In genomic region chr5:179393078-179393477, GRCh38 we compare ENCODE assay signal across 1 cellular context.
A peak's percentile ranks its signal among the peaks of the same experiment; 100 is the strongest.
TF ChIP-seq lines count a peak whose summit lies in the region.

No MANE protein-coding gene starts in this region.

TF ChIP-seq in K562, 482 proteins besides CTCF, POLR2A, EP300 and RAD21 (continued from another document):
- no peak for TF ChIP-seq THRA (IDR thresholded peaks at IDR 0.05)
- TF ChIP-seq EGR1 (conservative IDR thresholded peaks at IDR 0.05) = no peak
- TF ChIP-seq TAF7 (tag; IDR thresholded peaks at IDR 0.05) = no peak
- TF ChIP-seq, protein P1, sequence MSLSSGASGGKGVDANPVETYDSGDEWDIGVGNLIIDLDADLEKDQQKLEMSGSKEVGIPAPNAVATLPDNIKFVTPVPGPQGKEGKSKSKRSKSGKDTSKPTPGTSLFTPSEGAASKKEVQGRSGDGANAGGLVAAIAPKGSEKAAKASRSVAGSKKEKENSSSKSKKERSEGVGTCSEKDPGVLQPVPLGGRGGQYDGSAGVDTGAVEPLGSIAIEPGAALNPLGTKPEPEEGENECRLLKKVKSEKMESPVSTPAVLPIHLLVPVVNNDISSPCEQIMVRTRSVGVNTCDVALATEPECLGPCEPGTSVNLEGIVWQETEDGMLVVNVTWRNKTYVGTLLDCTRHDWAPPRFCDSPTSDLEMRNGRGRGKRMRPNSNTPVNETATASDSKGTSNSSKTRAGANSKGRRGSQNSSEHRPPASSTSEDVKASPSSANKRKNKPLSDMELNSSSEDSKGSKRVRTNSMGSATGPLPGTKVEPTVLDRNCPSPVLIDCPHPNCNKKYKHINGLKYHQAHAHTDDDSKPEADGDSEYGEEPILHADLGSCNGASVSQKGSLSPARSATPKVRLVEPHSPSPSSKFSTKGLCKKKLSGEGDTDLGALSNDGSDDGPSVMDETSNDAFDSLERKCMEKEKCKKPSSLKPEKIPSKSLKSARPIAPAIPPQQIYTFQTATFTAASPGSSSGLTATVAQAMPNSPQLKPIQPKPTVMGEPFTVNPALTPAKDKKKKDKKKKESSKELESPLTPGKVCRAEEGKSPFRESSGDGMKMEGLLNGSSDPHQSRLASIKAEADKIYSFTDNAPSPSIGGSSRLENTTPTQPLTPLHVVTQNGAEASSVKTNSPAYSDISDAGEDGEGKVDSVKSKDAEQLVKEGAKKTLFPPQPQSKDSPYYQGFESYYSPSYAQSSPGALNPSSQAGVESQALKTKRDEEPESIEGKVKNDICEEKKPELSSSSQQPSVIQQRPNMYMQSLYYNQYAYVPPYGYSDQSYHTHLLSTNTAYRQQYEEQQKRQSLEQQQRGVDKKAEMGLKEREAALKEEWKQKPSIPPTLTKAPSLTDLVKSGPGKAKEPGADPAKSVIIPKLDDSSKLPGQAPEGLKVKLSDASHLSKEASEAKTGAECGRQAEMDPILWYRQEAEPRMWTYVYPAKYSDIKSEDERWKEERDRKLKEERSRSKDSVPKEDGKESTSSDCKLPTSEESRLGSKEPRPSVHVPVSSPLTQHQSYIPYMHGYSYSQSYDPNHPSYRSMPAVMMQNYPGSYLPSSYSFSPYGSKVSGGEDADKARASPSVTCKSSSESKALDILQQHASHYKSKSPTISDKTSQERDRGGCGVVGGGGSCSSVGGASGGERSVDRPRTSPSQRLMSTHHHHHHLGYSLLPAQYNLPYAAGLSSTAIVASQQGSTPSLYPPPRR (CRISPR knock-in tag; IDR thresholded peaks at IDR 0.05; ENCODE audit: borderline replicate concordance) = no peak
- no peak for TF ChIP-seq PHF21A (IDR thresholded peaks at IDR 0.05; ENCODE audit: borderline replicate concordance, low read depth)
- no peak for TF ChIP-seq STAT5B (CRISPR knock-in tag; IDR thresholded peaks at IDR 0.05)
- TF ChIP-seq ZNF696 (CRISPR knock-in tag; conservative IDR thresholded peaks at IDR 0.05) = no peak
- TF ChIP-seq ZNF134 (CRISPR knock-in tag; conservative IDR thresholded peaks at IDR 0.05) = no peak
- no peak for TF ChIP-seq ZBTB1 (CRISPR knock-in tag; IDR thresholded peaks at IDR 0.05; ENCODE audit: borderline replicate concordance, low read depth)
- TF ChIP-seq ZNF274 (IDR thresholded peaks at IDR 0.05; ENCODE audit: borderline replicate concordance, low read depth, low read length) = no peak
- TF ChIP-seq HMGN3 (IDR thresholded peaks at IDR 0.05; ENCODE audit: borderline replicate concordance, extremely low read depth, insufficient read length, low read depth, low read length) = no peak
- TF ChIP-seq NR3C1 (CRISPR knock-in tag; IDR thresholded peaks at IDR 0.05) = no peak
- TF ChIP-seq ZNF76 (CRISPR knock-in tag; IDR thresholded peaks at IDR 0.05; ENCODE audit: borderline replicate concordance) = no peak
- TF ChIP-seq ZC3H8 (IDR thresholded peaks at IDR 0.05) = no peak
- no peak for TF ChIP-seq TCF7 (IDR thresholded peaks at IDR 0.05; ENCODE audit: borderline replicate concordance)
- TF ChIP-seq SIN3A (IDR thresholded peaks at IDR 0.05; ENCODE audit: borderline replicate concordance in 2 of 2, control insufficient read depth in 1 of 2, low read depth in 2 of 2, low read length in 2 of 2) = no peak
- TF ChIP-seq ATF3 (IDR thresholded peaks at IDR 0.05) = peak; percentile 50; the same call in 1 of the 2 replicates
- TF ChIP-seq ATF3 (CRISPR knock-in tag; conservative IDR thresholded peaks at IDR 0.05) = no peak
- TF ChIP-seq SPI1 (IDR thresholded peaks at IDR 0.05; ENCODE audit: borderline replicate concordance, low read depth, low read length) = no peak
